9 cellular contexts compared by ENCODE assay signal in genomic region chr15:34708422-34708821, GRCh38. TPM values are rescaled to one million over a fixed set of nuclear protein-coding genes. Genes with fewer than 3 reads are reported as not detected.
DNase-seq lines count a peak whose midpoint lies in the region; ATAC-seq, FAIRE-seq and TF ChIP-seq lines count a peak whose summit lies in the region.
"Had no signal": no experiment of that assay in that cellular context is flagged by ENCODE, and none has a peak within 500 bp of the region (broad histone marks: within the 10 kb centered on the region; RNA-seq: fewer than 3 reads in every experiment).

No MANE protein-coding gene starts in this region.

- peaks cover 29% of the 10 kb centered on the region for H3K27me3 Mint-ChIP-seq in nephron (ENCODE audit: low read depth)

- no peaks in the 10 kb centered on the region for H3K9me3 Mint-ChIP-seq in nephron
- H3K9me3 Mint-ChIP-seq: activated naive CD8-positive, alpha-beta T cell treated with anti-CD3 and anti-CD28 coated beads, Interleukin-2, amount 10 ng/mL, durations not matched to agents 7 days and 5 days had no signal

- no peaks in the 10 kb centered on the region for H3K79me2 ChIP-seq in endothelial cell of umbilical vein (ENCODE audit: control insufficient read depth, insufficient read depth, low read length)

- H3K9me3 ChIP-seq in A549 (no peaks in the 10 kb centered on the region), HAP-1 (no peaks in the 10 kb centered on the region), endothelial cell of umbilical vein (replicated peaks; ENCODE audit: control insufficient read depth, insufficient read depth, low read length) (no peaks in the 10 kb centered on the region)

- H3K4me1 Mint-ChIP-seq in nephron: peaks cover 18% of the 10 kb centered on the region
- H3K4me1 Mint-ChIP-seq: activated naive CD8-positive, alpha-beta T cell treated with anti-CD3 and anti-CD28 coated beads, Interleukin-2, amount 10 ng/mL, durations not matched to agents 7 days and 5 days had no signal

- ATAC-seq in A549 (peak; percentile 77 to 89), HG02623 (IDR thresholded peaks at IDR 0.05; ENCODE audit: unreplicated experiment) (no peak)

- intact Hi-C loops in endothelial cell of umbilical vein (cut with micrococcal nuclease): loop anchor here (1.0 to 10.0 kb wide), 2 partner anchors 146 to 212 kb away; no protein-coding TSS in a partner anchor

- TF ChIP-seq RAD21 in A549 (conservative IDR thresholded peaks at IDR 0.05 in 1 of 2, IDR thresholded peaks at IDR 0.05 in 1 of 2): peak; percentile 84 to 87

- H3K27me3 ChIP-seq in HAP-1 (ENCODE audit: low read depth) (0 out of 2 replicates have a peak, but pooled peaks cover 3% of the 10 kb centered on the region), endothelial cell of umbilical vein (ENCODE audit: control insufficient read depth in 2 of 2, insufficient read depth in 2 of 2, low read length in 2 of 2) (no peaks in the 10 kb centered on the region)

- H4K20me1 ChIP-seq in endothelial cell of umbilical vein (replicated peaks; ENCODE audit: control insufficient read depth, extremely low read depth, insufficient read depth, low read length): no peaks in the 10 kb centered on the region

- H3K4me1 ChIP-seq in A549: peaks cover 14% of the 10 kb centered on the region; the same call in 2 of the 3 replicates
- H3K4me1 ChIP-seq in HAP-1: no peaks in the 10 kb centered on the region
- no peaks in the 10 kb centered on the region for H3K4me1 ChIP-seq in endothelial cell of umbilical vein (ENCODE audit: control insufficient read depth, extremely low read depth, insufficient read depth, low read length)

- no peak overlapping the region for H3K4me3 ChIP-seq in A549
- no peak overlapping the region for H3K4me3 ChIP-seq in HAP-1
- H3K4me3 ChIP-seq in endothelial cell of umbilical vein (replicated peaks in 1 of 3; ENCODE audit: insufficient read depth in 1 of 3, low read depth in 1 of 3, low read length in 3 of 3): no peak overlapping the region

- TF ChIP-seq CTCF in A549 (IDR thresholded peaks at IDR 0.05) (peak; percentile 94), endothelial cell of umbilical vein (IDR thresholded peaks at IDR 0.05; ENCODE audit: extremely low read depth in 1 of 2, insufficient read depth in 1 of 2, low read depth in 1 of 2, low read length in 2 of 2) (peak; percentile 64 to 71), nephron (IDR thresholded peaks at IDR 0.05; ENCODE audit: unreplicated experiment in 3 of 3) (peak; percentile 70 to 80 (median 79))

- 39% methylated on average over 5 of the region's 5 CpGs for WGBS in A549 (ENCODE audit: missing lambda C conversion rate)

- no peak overlapping the region for H3K27ac Mint-ChIP-seq in nephron
- H3K27ac Mint-ChIP-seq: activated naive CD8-positive, alpha-beta T cell treated with anti-CD3 and anti-CD28 coated beads, Interleukin-2, amount 10 ng/mL, durations not matched to agents 7 days and 5 days had no signal

- TF ChIP-seq EP300 in A549 (IDR thresholded peaks at IDR 0.05): no peak

- POLR2A ChIA-PET in A549 (lab: Yijun Ruan, JAX) (interaction anchor here (0.7 kb wide), 1 partner anchor 261 kb away, joined by 4 read pairs; the partner anchor contains the start of gene AQR), endothelial cell of umbilical vein (lab: Charles Lee) (interaction anchor here (0.6 kb wide), 1 partner anchor 24 kb away, joined by 5 read pairs; no protein-coding TSS in a partner anchor)

- H3K27ac ChIP-seq in A549 (no peak overlapping the region), endothelial cell of umbilical vein (ENCODE audit: insufficient read depth, low read depth, low read length) (no peak overlapping the region)

- dilution Hi-C loops in endothelial cell of umbilical vein (cut with MboI; ENCODE audit: extremely low pct_ligation_motif_present, low sequenced_read_pairs): no loop called here

- TF ChIP-seq POLR2A in A549 (IDR thresholded peaks at IDR 0.05; ENCODE audit: low read length) (no peak), endothelial cell of umbilical vein (IDR thresholded peaks at IDR 0.05; ENCODE audit: low read depth, low read length) (no peak)

- H2AFZ ChIP-seq in endothelial cell of umbilical vein (ENCODE audit: low read depth, low read length): no peak overlapping the region

- H3K4me2 ChIP-seq in A549 (no peak overlapping the region), endothelial cell of umbilical vein (ENCODE audit: insufficient read depth, low read length) (no peak overlapping the region)

- no peaks in the 10 kb centered on the region for H3K36me3 Mint-ChIP-seq in nephron (ENCODE audit: low read depth)
- H3K36me3 Mint-ChIP-seq: activated naive CD8-positive, alpha-beta T cell treated with anti-CD3 and anti-CD28 coated beads, Interleukin-2, amount 10 ng/mL, durations not matched to agents 7 days and 5 days had no signal

- in situ Hi-C loops in HAP-1 (cut with MboI; ENCODE audit: low sequenced_read_pairs): no loop called here

- H3K4me3 Mint-ChIP-seq in nephron: no peak overlapping the region
- H3K4me3 Mint-ChIP-seq: activated naive CD8-positive, alpha-beta T cell treated with anti-CD3 and anti-CD28 coated beads, Interleukin-2, amount 10 ng/mL, durations not matched to agents 7 days and 5 days had no signal

- no peaks in the 10 kb centered on the region for H3K9me1 ChIP-seq in endothelial cell of umbilical vein (replicated peaks; ENCODE audit: control insufficient read depth, extremely low read depth, insufficient read depth, low read length)

- FAIRE-seq in A549 (lab: Jason Lieb, UNC): no peak
- FAIRE-seq in endothelial cell of umbilical vein (lab: Jason Lieb, UNC): peak; percentile 62

- BruUV-seq in endothelial cell of umbilical vein (replicated peaks; lab: Mats Ljungman, UMichigan): no TSS peak

- H3K36me3 ChIP-seq in HAP-1 (replicated peaks) (no peaks in the 10 kb centered on the region), endothelial cell of umbilical vein (ENCODE audit: control insufficient read depth in 2 of 2, extremely low read depth in 1 of 2, insufficient read depth in 2 of 2, low read length in 2 of 2) (no peaks in the 10 kb centered on the region)

- CTCF ChIA-PET in A549 (lab: Yijun Ruan, JAX) (interaction anchor here (0.7 to 3.3 kb wide), 71 partner anchors 9 to 722 kb away, joined by 3 to 49 read pairs (median 4); partner anchors contain the start of gene ACTC1), endothelial cell of umbilical vein (lab: Charles Lee) (interaction anchor here (0.8 to 2.8 kb wide), 47 partner anchors 9 to 261 kb away, joined by 3 to 56 read pairs (median 5); partner anchors contain the start of gene AQR)

- DNase-seq in A549 (ENCODE audit: low read depth in 1 of 2, low spot score in 1 of 2) (peak; percentile 38 to 46), HAP-1 (ENCODE audit: low spot score in 2 of 2) (peak; percentile 19 to 34), OCI-M1 (lab: John Stamatoyannopoulos, UW) (peak; percentile 82), endothelial cell of umbilical vein (ENCODE audit: low read depth, low spot score) (peak; percentile 69), ureter (ENCODE audit: low spot score) (no peak), GDM1 (lab: John Stamatoyannopoulos, UW) (no peak)
- DNase-seq: activated naive CD8-positive, alpha-beta T cell treated with anti-CD3 and anti-CD28 coated beads, Interleukin-2, amount 10 ng/mL, durations not matched to agents 7 days and 5 days had no signal

- no peak overlapping the region for H3K9ac ChIP-seq in endothelial cell of umbilical vein (replicated peaks; ENCODE audit: extremely low read depth, insufficient read depth, low read length)

TF ChIP-seq in A549, 52 proteins besides CTCF, POLR2A, EP300 and RAD21:
- no peak for TF ChIP-seq RNF2 (IDR thresholded peaks at IDR 0.05; ENCODE audit: borderline replicate concordance, low read depth)
- peak; percentile 82 for TF ChIP-seq SMC3 (IDR thresholded peaks at IDR 0.05)
- TF ChIP-seq RARB (CRISPR knock-in tag; IDR thresholded peaks at IDR 0.05): no peak

TF ChIP-seq in endothelial cell of umbilical vein, 7 proteins besides CTCF, POLR2A, EP300 and RAD21:
- no peak for TF ChIP-seq JUN (IDR thresholded peaks at IDR 0.05; ENCODE audit: borderline replicate concordance, insufficient read depth, insufficient read length, low read depth)
- no peak for TF ChIP-seq GATA2 (IDR thresholded peaks at IDR 0.05; ENCODE audit: insufficient read depth, insufficient read length, low read depth, low read length)
- no peak for TF ChIP-seq MAX (IDR thresholded peaks at IDR 0.05; ENCODE audit: insufficient read depth, insufficient read length)
- TF ChIP-seq MYC (IDR thresholded peaks at IDR 0.05; ENCODE audit: low read depth, low read length): no peak
- TF ChIP-seq POLR2AphosphoS5 (IDR thresholded peaks at IDR 0.05; ENCODE audit: insufficient read depth, low read depth, low read length): no peak
TF ChIP-seq in endothelial cell of umbilical vein: peak in this region for 0.

RNA-seq across cellular contexts. Expression of gene GJD2, which starts 46.4 kb away (rescaled TPM):
- polyA plus RNA-seq in A549 (2011; rRNA removed) (not detected in 2 replicates), A549 (2017; fragmentation: RNase III; extraction: RNeasy Plus Mini Kit Qiagen cat#74134 plus additional on column Dnase treatment) (not detected in 3 replicates), endothelial cell of umbilical vein (not detected in 2 replicates)
- not detected in 2 replicates for polyA plus RNA-seq in A549 (2012; cell fraction: cytosol; rRNA removed)
- not detected in 2 replicates for polyA plus RNA-seq in A549 (2012; cell fraction: nucleus; rRNA removed)
- polyA minus RNA-seq in A549 (2011; rRNA and poly(A)+ RNA removed): not detected in 2 replicates
- total RNA-seq in endothelial cell of umbilical vein (not detected in 2 replicates), ureter (not detected)
- not detected in 2 replicates for polyA plus RNA-seq in endothelial cell of umbilical vein (2011; cell fraction: cytosol; rRNA removed)
- polyA plus RNA-seq in endothelial cell of umbilical vein (2011; cell fraction: nucleus; rRNA removed): not detected in 2 replicates
- polyA plus RNA-seq in endothelial cell of umbilical vein (2012): not detected in 2 replicates
- polyA minus RNA-seq in endothelial cell of umbilical vein: not detected in 2 replicates
- polyA minus RNA-seq in endothelial cell of umbilical vein (2011; cell fraction: cytosol; rRNA and poly(A)+ RNA removed): not detected
- not detected in 2 replicates for polyA minus RNA-seq in endothelial cell of umbilical vein (2011; cell fraction: nucleus; rRNA and poly(A)+ RNA removed)
- total RNA-seq: activated naive CD8-positive, alpha-beta T cell treated with anti-CD3 and anti-CD28 coated beads, Interleukin-2, amount 10 ng/mL, durations not matched to agents 7 days and 5 days had no signal

Comparison
In these comparisons a context has a peak if more than half of its experiments do, and no peak if none do; other contexts are left out.
1. DNase-seq: peak in A549 (2 of 2), HAP-1 (2 of 2), OCI-M1 (single experiment) and endothelial cell of umbilical vein (single experiment); none in ureter (single experiment) and GDM1 (single experiment).
2. Peak in every context shown above with its lines, with median percentiles within 50 percentile points of each other: CTCF ChIP-seq.